In genomic region chr17:75130059-75130631, GRCh38 we compare ENCODE assay signal across 7 cellular contexts. TPM values are rescaled to one million over a fixed set of nuclear protein-coding genes. Genes with fewer than 3 reads are reported as not detected.
A peak's percentile ranks its signal among the peaks of the same experiment; 100 is the strongest.
DNase-seq lines count a peak whose midpoint lies in the region; ATAC-seq, FAIRE-seq and TF ChIP-seq lines count a peak whose summit lies in the region.
"Had no signal": no experiment of that assay in that cellular context is flagged by ENCODE, and none has a peak within 500 bp of the region (broad histone marks: within the 10 kb centered on the region; RNA-seq: fewer than 3 reads in every experiment).

No MANE protein-coding gene starts in this region.

- peaks cover 37 to 77% of the 10 kb centered on the region in 2 experiments for H3K4me1 ChIP-seq in HCT116 (ENCODE audit: control insufficient read depth in 1 of 2, insufficient read depth in 2 of 2, low read length in 2 of 2)
- peaks cover 24% of the 10 kb centered on the region for H3K4me1 ChIP-seq in GM12878 (ENCODE audit: control insufficient read depth, insufficient read depth, low read length)
- peaks cover 4 to 7% of the 10 kb centered on the region in 2 donors for H3K4me1 ChIP-seq in neuronal stem cell (ENCODE audit: control insufficient read depth in 2 of 2, insufficient read depth in 1 of 2, low read depth in 1 of 2, low read length in 2 of 2)

- peak overlapping the region; percentile 47 for H3K14ac ChIP-seq in neuronal stem cell (ENCODE audit: low read length)

- peak overlapping the region; percentile 86 for H3K4me2 ChIP-seq in HCT116 (ENCODE audit: low read length)
- peak overlapping the region; percentile 94 for H3K4me2 ChIP-seq in GM12878 (ENCODE audit: control insufficient read depth, insufficient read depth)
- peak overlapping the region; percentile 88 for H3K4me2 ChIP-seq in neuronal stem cell (ENCODE audit: insufficient read depth, low read length, poor library complexity, severe bottlenecking)

- H3K27me3 ChIP-seq in HCT116 (ENCODE audit: insufficient read depth, low read length): no peaks in the 10 kb centered on the region
- no peaks in the 10 kb centered on the region for H3K27me3 ChIP-seq in GM12878 (replicated peaks in 1 of 2; ENCODE audit: control insufficient read depth in 2 of 2, insufficient read depth in 2 of 2, low read length in 1 of 2)
- H3K27me3 ChIP-seq in neuronal stem cell (ENCODE audit: control insufficient read depth in 3 of 3, insufficient read depth in 3 of 3, low read depth in 1 of 3, low read length in 3 of 3): no peaks in the 10 kb centered on the region
- H3K27me3 ChIP-seq: adrenal gland had no signal

- peaks cover 7% of the 10 kb centered on the region for H3K79me1 ChIP-seq in neuronal stem cell (ENCODE audit: low read depth, low read length)

- SMC1A ChIA-PET in GM12878 (lab: Charles Lee; ENCODE audit: uncharacterized antibody, unreplicated experiment): interaction anchor here (0.7 to 6.1 kb wide), 5 partner anchors 15 to 170 kb away, joined by 3 to 77 read pairs (median 3); no protein-coding TSS in a partner anchor

- intact Hi-C loops in HCT116 (cut with micrococcal nuclease) (no loop called here), GM12878 (cut with micrococcal nuclease; ENCODE audit: unreplicated experiment) (loop anchor here (2.0 kb wide), 1 partner anchor 75 kb away; no protein-coding TSS in a partner anchor)

- BruUV-seq in HCT116 (replicated peaks; lab: Mats Ljungman, UMichigan) (no TSS peak), GM12878 (replicated peaks; lab: Mats Ljungman, UMichigan) (no TSS peak)

- H3K4ac ChIP-seq in neuronal stem cell (ENCODE audit: low read length): no peak overlapping the region

- RAD21 ChIA-PET in HCT116 (lab: Charles Lee; ENCODE audit: low non-redundant PET in 1 of 2, low total read pairs in 2 of 2, uncharacterized antibody in 2 of 2, unreplicated experiment in 2 of 2): interaction anchor here in 1 of 2 experiments (0.6 to 0.9 kb wide), 2 partner anchors 16 to 20 kb away, joined by 3 read pairs; no protein-coding TSS in a partner anchor
- RAD21 ChIA-PET in GM12878 (lab: Charles Lee; ENCODE audit: unreplicated experiment): interaction anchor here (1.0 to 4.7 kb wide), 7 partner anchors 16 to 169 kb away, joined by 3 to 70 read pairs (median 5); no protein-coding TSS in a partner anchor

- peak overlapping the region; percentile 96 for H3K23ac ChIP-seq in neuronal stem cell (ENCODE audit: low read depth, low read length, poor library complexity)

- no peak for FAIRE-seq in GM12878 (lab: Jason Lieb, UNC)

- 94% methylated on average over 24 of the region's 24 CpGs for WGBS in GM12878 (ENCODE audit: insufficient coverage, insufficient replicate concordance, low lambda C conversion rate, missing lambda C conversion rate)
- no CpG with 5 or more reads among the region's 24 CpGs for WGBS in neuronal stem cell (ENCODE audit: extremely low coverage in 2 of 2, insufficient read length in 2 of 2, insufficient replicate concordance in 1 of 2), 2 donors

- no peak overlapping the region for H2BK5ac ChIP-seq in neuronal stem cell (ENCODE audit: low read length)

- H2AK5ac ChIP-seq in neuronal stem cell (ENCODE audit: low read depth, low read length): peak overlapping the region; percentile 87

- H3K36me3 ChIP-seq in HCT116 (ENCODE audit: control insufficient read depth in 1 of 2, insufficient read depth in 2 of 2, low read length in 2 of 2) (peaks cover 1 to 33% of the 10 kb centered on the region in 2 experiments; a peak in 1 of 4 replicates), GM12878 (ENCODE audit: control insufficient read depth in 2 of 2, insufficient read depth in 2 of 2, low read length in 1 of 2) (peaks cover 3 to 4% of the 10 kb centered on the region in 2 experiments; a peak in 3 of 4 replicates), neuronal stem cell (replicated peaks in 1 of 2; ENCODE audit: control insufficient read depth in 2 of 2, insufficient read depth in 2 of 2, low read length in 2 of 2) (peaks cover 23 to 34% of the 10 kb centered on the region in 2 donors)

- no peak overlapping the region for H3K18ac ChIP-seq in neuronal stem cell (ENCODE audit: low read length)

- H3K9ac ChIP-seq in HCT116 (ENCODE audit: low read length) (peak overlapping the region; percentile 99), GM12878 (ENCODE audit: control insufficient read depth, insufficient read depth, low read length) (peak overlapping the region; percentile 75), neuronal stem cell (ENCODE audit: low read depth, low read length, poor library complexity) (peak overlapping the region; percentile 85)

- CTCF ChIA-PET in HCT116 (lab: Charles Lee) (interaction anchor here (1.3 to 4.9 kb wide), 7 partner anchors 15 to 168 kb away, joined by 3 to 50 read pairs (median 9); partner anchors contain the start of gene ARMC7), GM12878 (lab: Yijun Ruan, JAX) (interaction anchor here (0.9 to 9.3 kb wide), 12 partner anchors 15 to 169 kb away, joined by 3 to 167 read pairs (median 4); no protein-coding TSS in a partner anchor)

- H3K9me3 ChIP-seq in HCT116 (ENCODE audit: control insufficient read depth in 1 of 2, insufficient read depth in 1 of 2, low read depth in 1 of 2, low read length in 2 of 2): no peaks in the 10 kb centered on the region
- H3K9me3 ChIP-seq in GM12878 (replicated peaks; ENCODE audit: control insufficient read depth, insufficient read depth, low read length): no peaks in the 10 kb centered on the region
- H3K9me3 ChIP-seq in neuronal stem cell (replicated peaks in 1 of 2; ENCODE audit: control insufficient read depth in 2 of 2, insufficient read depth in 1 of 2, low read depth in 1 of 2, low read length in 2 of 2): no peaks in the 10 kb centered on the region
- H3K9me3 ChIP-seq: adrenal gland had no signal

- no peak for TF ChIP-seq RAD21 in HCT116 (IDR thresholded peaks at IDR 0.05; ENCODE audit: low read depth)
- TF ChIP-seq RAD21 in GM12878 (IDR thresholded peaks at IDR 0.05; ENCODE audit: insufficient read depth, low read depth, low read length): no peak

- no peak overlapping the region for H2AFZ ChIP-seq in HCT116 (ENCODE audit: low read depth, low read length, poor library complexity, severe bottlenecking)
- no peak overlapping the region for H2AFZ ChIP-seq in GM12878 (ENCODE audit: control insufficient read depth, low read depth, low read length)
- H2AFZ ChIP-seq in neuronal stem cell (ENCODE audit: low read length): no peak overlapping the region

- H3K27ac ChIP-seq in HCT116 (ENCODE audit: low read depth, low read length): peak overlapping the region; percentile 99
- H3K27ac ChIP-seq in GM12878 (ENCODE audit: control insufficient read depth, insufficient read depth): peak overlapping the region; percentile 82
- H3K27ac ChIP-seq in neuronal stem cell (replicated peaks; ENCODE audit: low read length): no peak overlapping the region

- peak overlapping the region; percentile 85 for H3K4me3 ChIP-seq in HCT116 (replicated peaks in 1 of 2; ENCODE audit: low read depth in 1 of 2, low read length in 2 of 2)
- H3K4me3 ChIP-seq in GM12878: peak overlapping the region; percentile 74
- H3K4me3 ChIP-seq in neuronal stem cell (ENCODE audit: low read length in 2 of 2): peak overlapping the region; percentile 81 to 97

- TF ChIP-seq EP300 in GM12878 (IDR thresholded peaks at IDR 0.05; ENCODE audit: borderline replicate concordance in 1 of 2, control insufficient read depth in 1 of 2, low read depth in 2 of 2, low read length in 2 of 2): no peak

- no peak for DNase-seq in HCT116 (ENCODE audit: low read depth, low spot score)
- DNase-seq in GM12878 (ENCODE audit: low read depth, low spot score): no peak
- DNase-seq in neuronal stem cell (ENCODE audit: low spot score): no peak
- no peak for DNase-seq in NCI-H2196 (lab: John Stamatoyannopoulos, UW; ENCODE audit: unreplicated experiment)
- no peak for DNase-seq in UCSD-AML1 (lab: John Stamatoyannopoulos, UW; ENCODE audit: unreplicated experiment)

- no peaks in the 10 kb centered on the region for H3K9me2 ChIP-seq in HCT116 (ENCODE audit: insufficient read depth)

- H4K8ac ChIP-seq in neuronal stem cell (ENCODE audit: low read depth, low read length): no peak overlapping the region

- H3K79me2 ChIP-seq in HCT116 (ENCODE audit: insufficient read depth, low read length) (peaks cover 71% of the 10 kb centered on the region), GM12878 (ENCODE audit: control insufficient read depth, insufficient read depth, low read length) (peaks cover 21% of the 10 kb centered on the region)

- no peak overlapping the region for H4K91ac ChIP-seq in neuronal stem cell (ENCODE audit: low read depth, low read length, poor library complexity)

- TF ChIP-seq POLR2A in HCT116 (IDR thresholded peaks at IDR 0.05; ENCODE audit: borderline replicate concordance, extremely low read depth, insufficient read depth, insufficient read length) (no peak), GM12878 (IDR thresholded peaks at IDR 0.05; ENCODE audit: low read depth, low read length) (0 out of 2 replicates have a peak, but pooled peaks have one; percentile 9)

- H2BK120ac ChIP-seq in neuronal stem cell (ENCODE audit: low read depth, low read length): peak overlapping the region; percentile 16

- in situ Hi-C loops in GM12878 (cut with MboI): no loop called here

- POLR2A ChIA-PET in HCT116 (lab: Charles Lee) (interaction anchor here (0.7 to 2.2 kb wide), 11 partner anchors 8 to 169 kb away, joined by 3 to 7 read pairs (median 4); partner anchors contain the start of genes ARMC7 and JPT1), GM12878 (lab: Charles Lee) (interaction anchor here (1.0 to 6.2 kb wide), 5 partner anchors 14 to 57 kb away, joined by 3 to 53 read pairs (median 3); partner anchors contain the start of gene ARMC7)

- TF ChIP-seq CTCF in HCT116 (IDR thresholded peaks at IDR 0.05 in 2 of 3, conservative IDR thresholded peaks at IDR 0.05 in 1 of 3; ENCODE audit: borderline replicate concordance in 1 of 3, insufficient read depth in 1 of 3, low read depth in 2 of 3, low read length in 2 of 3): no peak
- TF ChIP-seq CTCF in GM12878 (IDR thresholded peaks at IDR 0.05 in 2 of 3, conservative IDR thresholded peaks at IDR 0.05 in 1 of 3; ENCODE audit: control insufficient read depth in 2 of 3, extremely low read depth in 1 of 3, insufficient read depth in 1 of 3, low read depth in 3 of 3, low read length in 3 of 3): no peak

- ATAC-seq in HCT116: no peak
- ATAC-seq in GM12878: no peak
- no peak for ATAC-seq in HG03175 (IDR thresholded peaks at IDR 0.05; ENCODE audit: unreplicated experiment)

- no peaks in the 10 kb centered on the region for H4K20me1 ChIP-seq in HCT116 (ENCODE audit: insufficient read depth)
- H4K20me1 ChIP-seq in GM12878 (ENCODE audit: control insufficient read depth, insufficient read depth): no peaks in the 10 kb centered on the region

- H2BK15ac ChIP-seq in neuronal stem cell (ENCODE audit: low read length): no peak overlapping the region

- no peak overlapping the region for H2BK12ac ChIP-seq in neuronal stem cell (ENCODE audit: low read length)

RNA-seq across cellular contexts. Expression of gene NT5C, which starts 1.4 kb away (rescaled TPM):
- 115 TPM for total RNA-seq in HCT116 (2021; ENCODE audit: unreplicated experiment)
- polyA plus RNA-seq in HCT116 (2012): 108 and 113 TPM in 2 replicates
- 22.0 and 36.6 TPM in 2 replicates for total RNA-seq in GM12878 (2013; cell fraction: nucleolus; rRNA removed)
- total RNA-seq in GM12878 (2014; rRNA removed): 115 and 144 TPM in 2 replicates
- 41.6 and 43.7 TPM in 2 replicates for total RNA-seq in GM12878 (2014; rRNA removed; fragmentation: Illumina TruSeq; extraction: Trizol)
- 86.3 and 88.5 TPM in 2 replicates for total RNA-seq in GM12878 (2021)
- polyA plus RNA-seq in GM12878 (2011; ENCODE audit: low read depth): 15.1 TPM
- 17.4 and 40.2 TPM in 2 replicates for polyA plus RNA-seq in GM12878 (2011; rRNA removed)
- 45.1 and 76.6 TPM in 2 replicates for polyA plus RNA-seq in GM12878 (2011; cell fraction: cytosol; rRNA removed)
- polyA plus RNA-seq in GM12878 (2011; cell fraction: nucleus; rRNA removed): 82.6 and 87.6 TPM in 2 replicates
- 49.7 and 55.2 TPM in 2 replicates for polyA plus RNA-seq in GM12878 (2012)
- 10.4 and 24.2 TPM in 2 replicates for polyA plus RNA-seq in GM12878 (2014; fragmentation: Illumina TruSeq; extraction: Trizol)
- 1 to 10 TPM; 3.7 to 9.8 TPM for polyA plus RNA-seq in GM12878 (2014; fragmentation: Nextera tagmentation; extraction: Ambion mirVana)
- polyA plus RNA-seq in GM12878 (2014; rRNA removed): 158 and 188 TPM in 2 replicates
- 100 to 1,000 TPM; 116 to 129 TPM for polyA plus RNA-seq in GM12878 (2016; fragmentation: Nextera tagmentation; extraction: Ambion mirVana)
- polyA minus RNA-seq in GM12878 (2011; rRNA and poly(A)+ RNA removed): 10.6 and 15.4 TPM in 2 replicates
- 7.4 and 11.4 TPM in 2 replicates for polyA minus RNA-seq in GM12878 (2011; cell fraction: cytosol; rRNA and poly(A)+ RNA removed)
- 20.4 and 32.2 TPM in 2 replicates for polyA minus RNA-seq in GM12878 (2011; cell fraction: nucleus; rRNA and poly(A)+ RNA removed)
- polyA plus RNA-seq in neuronal stem cell (2013, experiment 1 of 2): 59.9 TPM
- polyA plus RNA-seq in neuronal stem cell (2013, experiment 2 of 2): 58.9 TPM

RNA-seq across cellular contexts. Expression of gene ARMC7, which starts 20.4 kb away (rescaled TPM):
- 43.2 TPM for total RNA-seq in HCT116 (2021; ENCODE audit: unreplicated experiment)
- polyA plus RNA-seq in HCT116 (2012): 25.9 and 27.2 TPM in 2 replicates
- 11.3 and 11.4 TPM in 2 replicates for total RNA-seq in GM12878 (2013; cell fraction: nucleolus; rRNA removed)
- 5.6 and 6.1 TPM in 2 replicates for total RNA-seq in GM12878 (2014; rRNA removed)
- total RNA-seq in GM12878 (2014; rRNA removed; fragmentation: Illumina TruSeq; extraction: Trizol): 4.1 and 5.6 TPM in 2 replicates
- total RNA-seq in GM12878 (2021): 11.6 and 11.7 TPM in 2 replicates
- 4.5 TPM for polyA plus RNA-seq in GM12878 (2011; ENCODE audit: low read depth)
- 2.4 and 5.2 TPM in 2 replicates for polyA plus RNA-seq in GM12878 (2011; rRNA removed)
- polyA plus RNA-seq in GM12878 (2011; cell fraction: cytosol; rRNA removed): 9.5 and 11.2 TPM in 2 replicates
- 8.6 and 10.6 TPM in 2 replicates for polyA plus RNA-seq in GM12878 (2011; cell fraction: nucleus; rRNA removed)
- 9.2 and 11.8 TPM in 2 replicates for polyA plus RNA-seq in GM12878 (2012)
- 2.9 and 6.5 TPM in 2 replicates for polyA plus RNA-seq in GM12878 (2014; fragmentation: Illumina TruSeq; extraction: Trizol)
- 1 to 10 TPM; 1.5 to 4.3 TPM for polyA plus RNA-seq in GM12878 (2014; fragmentation: Nextera tagmentation; extraction: Ambion mirVana)
- 6.9 and 10.9 TPM in 2 replicates for polyA plus RNA-seq in GM12878 (2014; rRNA removed)
- polyA plus RNA-seq in GM12878 (2016; fragmentation: Nextera tagmentation; extraction: Ambion mirVana): 10 to 100 TPM; 15.7 to 19.8 TPM
- 7.3 and 10.3 TPM in 2 replicates for polyA minus RNA-seq in GM12878 (2011; rRNA and poly(A)+ RNA removed)
- 3.5 and 6.9 TPM in 2 replicates for polyA minus RNA-seq in GM12878 (2011; cell fraction: cytosol; rRNA and poly(A)+ RNA removed)
- polyA minus RNA-seq in GM12878 (2011; cell fraction: nucleus; rRNA and poly(A)+ RNA removed): 5.9 and 11.0 TPM in 2 replicates
- polyA plus RNA-seq in neuronal stem cell (2013, experiment 1 of 2): 7.3 TPM
- polyA plus RNA-seq in neuronal stem cell (2013, experiment 2 of 2): 6.9 TPM

RNA-seq across cellular contexts. Expression of gene JPT1, which starts 24.2 kb away (rescaled TPM):
- total RNA-seq in HCT116 (2021; ENCODE audit: unreplicated experiment): 575 TPM
- polyA plus RNA-seq in HCT116 (2012): 715 and 916 TPM in 2 replicates
- total RNA-seq in GM12878 (2013; cell fraction: nucleolus; rRNA removed): 43.4 and 56.9 TPM in 2 replicates
- 150 and 158 TPM in 2 replicates for total RNA-seq in GM12878 (2014; rRNA removed)
- total RNA-seq in GM12878 (2014; rRNA removed; fragmentation: Illumina TruSeq; extraction: Trizol): 324 and 357 TPM in 2 replicates
- 316 and 327 TPM in 2 replicates for total RNA-seq in GM12878 (2021)
- 208 TPM for polyA plus RNA-seq in GM12878 (2011; ENCODE audit: low read depth)
- polyA plus RNA-seq in GM12878 (2011; rRNA removed): 79.7 and 112 TPM in 2 replicates
- 288 and 290 TPM in 2 replicates for polyA plus RNA-seq in GM12878 (2011; cell fraction: cytosol; rRNA removed)
- polyA plus RNA-seq in GM12878 (2011; cell fraction: nucleus; rRNA removed): 199 and 203 TPM in 2 replicates
- 277 and 284 TPM in 2 replicates for polyA plus RNA-seq in GM12878 (2012)
- polyA plus RNA-seq in GM12878 (2014; fragmentation: Illumina TruSeq; extraction: Trizol): 101 and 318 TPM in 2 replicates
- 100 to 1,000 TPM in 1 of 2 experiments, 10 to 100 TPM in 1; 95.9 to 140 TPM for polyA plus RNA-seq in GM12878 (2014; fragmentation: Nextera tagmentation; extraction: Ambion mirVana)
- 339 and 341 TPM in 2 replicates for polyA plus RNA-seq in GM12878 (2014; rRNA removed)
- 100 to 1,000 TPM; 648 to 651 TPM for polyA plus RNA-seq in GM12878 (2016; fragmentation: Nextera tagmentation; extraction: Ambion mirVana)
- polyA minus RNA-seq in GM12878 (2011; rRNA and poly(A)+ RNA removed): 39.5 and 98.5 TPM in 2 replicates
- polyA minus RNA-seq in GM12878 (2011; cell fraction: cytosol; rRNA and poly(A)+ RNA removed): 111 and 140 TPM in 2 replicates
- polyA minus RNA-seq in GM12878 (2011; cell fraction: nucleus; rRNA and poly(A)+ RNA removed): 46.9 and 65.1 TPM in 2 replicates
- polyA plus RNA-seq in neuronal stem cell (2013, experiment 1 of 2): 267 TPM
- polyA plus RNA-seq in neuronal stem cell (2013, experiment 2 of 2): 277 TPM

RNA-seq across cellular contexts. Expression of gene SLC16A5, which starts 42.4 kb away (rescaled TPM):
- total RNA-seq in HCT116 (2021; ENCODE audit: unreplicated experiment) (79.3 TPM), GM12878 (2014; rRNA removed) (0.76 and 1.2 TPM in 2 replicates), GM12878 (2014; rRNA removed; fragmentation: Illumina TruSeq; extraction: Trizol) (0.88 and 0.94 TPM in 2 replicates), GM12878 (2021) (3.1 and 3.4 TPM in 2 replicates)
- 60.1 and 73.5 TPM in 2 replicates for polyA plus RNA-seq in HCT116 (2012)
- 4.4 and 6.6 TPM in 2 replicates for total RNA-seq in GM12878 (2013; cell fraction: nucleolus; rRNA removed)
- polyA plus RNA-seq in GM12878 (2011; ENCODE audit: low read depth): 0.83 TPM
- polyA plus RNA-seq in GM12878 (2011; rRNA removed) (0.17 and 0.30 TPM in 2 replicates), GM12878 (2014; fragmentation: Illumina TruSeq; extraction: Trizol) (0.17 and 0.84 TPM in 2 replicates), GM12878 (2014; fragmentation: Nextera tagmentation; extraction: Ambion mirVana) (under 1 TPM; 0.03 to 0.16 TPM), GM12878 (2014; rRNA removed) (2.4 and 3.0 TPM in 2 replicates), GM12878 (2016; fragmentation: Nextera tagmentation; extraction: Ambion mirVana) (1 to 10 TPM in 1 of 2 experiments, under 1 TPM in 1; 0.98 to 1.0 TPM)
- 0.57 and 0.84 TPM in 2 replicates for polyA plus RNA-seq in GM12878 (2011; cell fraction: cytosol; rRNA removed)
- 2.8 and 2.9 TPM in 2 replicates for polyA plus RNA-seq in GM12878 (2011; cell fraction: nucleus; rRNA removed)
- 2.9 and 4.1 TPM in 2 replicates for polyA plus RNA-seq in GM12878 (2012)
- polyA minus RNA-seq in GM12878 (2011; rRNA and poly(A)+ RNA removed): 0.22 and 0.41 TPM in 2 replicates
- 0.53 and 0.94 TPM in 2 replicates for polyA minus RNA-seq in GM12878 (2011; cell fraction: cytosol; rRNA and poly(A)+ RNA removed)
- 0.73 and 0.96 TPM in 2 replicates for polyA minus RNA-seq in GM12878 (2011; cell fraction: nucleus; rRNA and poly(A)+ RNA removed)
- polyA plus RNA-seq in neuronal stem cell (2013, experiment 1 of 2): 7.7 TPM
- polyA plus RNA-seq in neuronal stem cell (2013, experiment 2 of 2): 7.9 TPM

RNA-seq across cellular contexts. Expression of gene SUMO2, which starts 52.6 kb away (rescaled TPM):
- total RNA-seq in HCT116 (2021; ENCODE audit: unreplicated experiment): 859 TPM
- polyA plus RNA-seq in HCT116 (2012): 338 and 399 TPM in 2 replicates
- total RNA-seq in GM12878 (2013; cell fraction: nucleolus; rRNA removed): 19.8 and 21.3 TPM in 2 replicates
- total RNA-seq in GM12878 (2014; rRNA removed): 163 and 207 TPM in 2 replicates
- 312 and 322 TPM in 2 replicates for total RNA-seq in GM12878 (2014; rRNA removed; fragmentation: Illumina TruSeq; extraction: Trizol)
- 506 and 514 TPM in 2 replicates for total RNA-seq in GM12878 (2021)
- polyA plus RNA-seq in GM12878 (2011; ENCODE audit: low read depth): 65.4 TPM
- 603 and 801 TPM in 2 replicates for polyA plus RNA-seq in GM12878 (2011; rRNA removed)
- polyA plus RNA-seq in GM12878 (2011; cell fraction: cytosol; rRNA removed): 90.6 and 121 TPM in 2 replicates
- 80.5 and 124 TPM in 2 replicates for polyA plus RNA-seq in GM12878 (2011; cell fraction: nucleus; rRNA removed)
- 224 and 225 TPM in 2 replicates for polyA plus RNA-seq in GM12878 (2012)
- polyA plus RNA-seq in GM12878 (2014; fragmentation: Illumina TruSeq; extraction: Trizol): 265 and 335 TPM in 2 replicates
- polyA plus RNA-seq in GM12878 (2014; fragmentation: Nextera tagmentation; extraction: Ambion mirVana): 100 to 1,000 TPM; 709 to 767 TPM
- polyA plus RNA-seq in GM12878 (2014; rRNA removed): 232 and 249 TPM in 2 replicates
- polyA plus RNA-seq in GM12878 (2016; fragmentation: Nextera tagmentation; extraction: Ambion mirVana): 100 to 1,000 TPM; 755 to 803 TPM
- polyA minus RNA-seq in GM12878 (2011; rRNA and poly(A)+ RNA removed): 63.9 and 102 TPM in 2 replicates
- 148 and 173 TPM in 2 replicates for polyA minus RNA-seq in GM12878 (2011; cell fraction: cytosol; rRNA and poly(A)+ RNA removed)
- 13.5 and 14.2 TPM in 2 replicates for polyA minus RNA-seq in GM12878 (2011; cell fraction: nucleus; rRNA and poly(A)+ RNA removed)
- polyA plus RNA-seq in neuronal stem cell (2013, experiment 1 of 2): 507 TPM
- 553 TPM for polyA plus RNA-seq in neuronal stem cell (2013, experiment 2 of 2)

Comparison
In these comparisons a context has a peak if more than half of its experiments do, and no peak if none do; other contexts are left out.
1. Of the 18 proteins assayed by ChIP-seq in both GM12878 and HCT116: peak only in GM12878: POLR2A; only in HCT116: POLR2AphosphoS5; in both: none; in neither: 16.